ENCODE assay signal across 8 cellular contexts in genomic region chr12:9283346-9284095, GRCh38.
DNase-seq lines count a peak whose midpoint lies in the region; ATAC-seq and TF ChIP-seq lines count a peak whose summit lies in the region.
"Not testable (repeated sequence)": the region's sequence is repeated elsewhere in the genome, so short reads cannot be mapped to it uniquely, and the experiment has no call there.

No MANE protein-coding gene starts in this region.

- DNase-seq in NCI-H345 (lab: John Stamatoyannopoulos, UW) (peak; percentile 59), activated B cell treated with CpG ODN at 0.5 μM for 24 hours (peak; percentile 50), MCF 10A (ENCODE audit: unreplicated experiment) (peak; percentile 84), sigmoid colon (peak; percentile 90)
- not testable (repeated sequence) for DNase-seq in vagina (ENCODE audit: extremely low spot score in 2 of 2)

- not testable (repeated sequence) for H3K4me1 Mint-ChIP-seq in activated B cell treated with CpG ODN at 0.5 μM for 24 hours; MCF 10A (ENCODE audit: insufficient read depth, unreplicated experiment)

- peak; percentile 86 for ATAC-seq in GM18502 (IDR thresholded peaks at IDR 0.05; ENCODE audit: poor library complexity, unreplicated experiment)
- ATAC-seq in HG03342 (IDR thresholded peaks at IDR 0.05; ENCODE audit: unreplicated experiment): peak; percentile 40
- peak; percentile 47 for ATAC-seq in activated B cell treated with CpG ODN at 0.5 μM for 24 hours (ENCODE audit: low read depth)

- H3K27me3 ChIP-seq in iPS-18a (ENCODE audit: control insufficient read depth, insufficient read depth, low read length); sigmoid colon; vagina: not testable (repeated sequence)

- not testable (repeated sequence) for H3K9me3 Mint-ChIP-seq in activated B cell treated with CpG ODN at 0.5 μM for 24 hours; MCF 10A (ENCODE audit: unreplicated experiment)

- intact Hi-C loops in activated B cell treated with CpG ODN at 0.5 μM for 24 hours (cut with micrococcal nuclease); sigmoid colon (cut with DNase I); vagina (cut with DNase I): not testable (repeated sequence)
- intact Hi-C loops in MCF 10A (cut with micrococcal nuclease): loop anchor here (10.0 kb wide), 1 partner anchor 219 kb away; no protein-coding TSS in a partner anchor

- BruUV-seq in MCF 10A (replicated peaks; lab: Mats Ljungman, UMichigan): TSS peak; percentile 72

- not testable (repeated sequence) for H3K27ac ChIP-seq in iPS-18a (ENCODE audit: low read length)
- H3K27ac ChIP-seq in sigmoid colon (peak overlapping the region; percentile 71 to 76 (median 73)), vagina (peak overlapping the region; percentile 48)

- peak overlapping the region; percentile 79 for H3K4me3 Mint-ChIP-seq in activated B cell treated with CpG ODN at 0.5 μM for 24 hours
- peak overlapping the region; percentile 96 for H3K4me3 Mint-ChIP-seq in MCF 10A (ENCODE audit: unreplicated experiment)

- H3K9ac ChIP-seq in iPS-18a (ENCODE audit: low read length): peak overlapping the region; percentile 77

- H3K4me1 ChIP-seq in iPS-18a (ENCODE audit: control insufficient read depth, low read depth, low read length); sigmoid colon; vagina: not testable (repeated sequence)

- POLR2A ChIA-PET in activated B cell treated with CpG ODN at 0.5 μM for 24 hours (lab: Charles Lee); MCF 10A (lab: Yijun Ruan, JAX): not testable (repeated sequence)

- WGBS in sigmoid colon, 2 donors: 0 to 1% methylated on average over 11 to 40 of the region's 42 CpGs

- not testable (repeated sequence) for H3K9me3 ChIP-seq in iPS-18a (ENCODE audit: control insufficient read depth, low read depth, low read length); sigmoid colon; vagina

- H3K36me3 ChIP-seq in iPS-18a (ENCODE audit: control insufficient read depth, low read depth, low read length); sigmoid colon; vagina: not testable (repeated sequence)

- CTCF ChIA-PET in activated B cell treated with CpG ODN at 0.5 μM for 24 hours (lab: Charles Lee): not testable (repeated sequence)
- CTCF ChIA-PET in MCF 10A (lab: Yijun Ruan, JAX): interaction anchor here (0.6 kb wide), 1 partner anchor 233 kb away, joined by 3 read pairs; no protein-coding TSS in a partner anchor

- H3K27ac Mint-ChIP-seq in activated B cell treated with CpG ODN at 0.5 μM for 24 hours: not testable (repeated sequence)
- peak overlapping the region; percentile 87 for H3K27ac Mint-ChIP-seq in MCF 10A (ENCODE audit: low read depth, unreplicated experiment)

- not testable (repeated sequence) for TF ChIP-seq POLR2A in sigmoid colon (IDR thresholded peaks at IDR 0.05); vagina (IDR thresholded peaks at IDR 0.05)

- H3K27me3 Mint-ChIP-seq in activated B cell treated with CpG ODN at 0.5 μM for 24 hours; MCF 10A (ENCODE audit: insufficient read depth, unreplicated experiment): not testable (repeated sequence)

- not testable (repeated sequence) for TF ChIP-seq CTCF in activated B cell treated with CpG ODN at 0.5 μM for 24 hours (IDR thresholded peaks at IDR 0.05); MCF 10A (IDR thresholded peaks at IDR 0.05; ENCODE audit: unreplicated experiment); sigmoid colon (IDR thresholded peaks at IDR 0.05); vagina (IDR thresholded peaks at IDR 0.05)

- H3K36me3 Mint-ChIP-seq in activated B cell treated with CpG ODN at 0.5 μM for 24 hours (ENCODE audit: low read depth): not testable (repeated sequence)
- peaks cover 11% of the 10 kb centered on the region for H3K36me3 Mint-ChIP-seq in MCF 10A (ENCODE audit: insufficient read depth, unreplicated experiment)

- H3K4me3 ChIP-seq in iPS-18a (ENCODE audit: low read length) (peak overlapping the region; percentile 64), sigmoid colon (peak overlapping the region; percentile 41 to 52 (median 46)), vagina (peak overlapping the region; percentile 41 to 46)

- TF ChIP-seq EP300 in sigmoid colon (IDR thresholded peaks at IDR 0.05): not testable (repeated sequence)
